In the genomic region with DNA sequence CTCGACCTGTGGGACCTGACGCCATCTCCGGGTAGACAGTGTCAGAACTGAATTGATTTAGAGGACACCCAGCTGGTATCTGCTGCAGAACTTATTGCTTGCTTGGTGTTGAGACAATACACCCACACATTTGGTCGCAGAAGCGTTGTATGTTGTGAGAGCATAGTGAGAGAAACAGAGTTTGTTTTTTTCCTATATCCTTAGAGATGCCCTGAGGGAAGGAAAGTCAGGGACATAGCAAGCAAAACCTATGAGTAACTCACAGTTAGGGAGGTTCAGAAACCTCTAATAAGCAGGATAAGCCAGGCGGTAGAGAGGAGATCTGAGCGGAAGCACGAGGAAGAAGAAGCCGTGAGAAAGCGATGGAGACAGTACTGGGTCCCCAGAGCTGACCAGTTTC, we compare ENCODE assay signal across 20 cellular contexts. TPM values are rescaled to one million over a fixed set of nuclear protein-coding genes. Genes with fewer than 3 reads are reported as not detected.
A peak's percentile ranks its signal among the peaks of the same experiment; 100 is the strongest.
DNase-seq lines count a peak whose midpoint lies in the region; ATAC-seq and TF ChIP-seq lines count a peak whose summit lies in the region.
"Had no signal": no experiment of that assay in that cellular context is flagged by ENCODE, and none has a peak within 500 bp of the region (broad histone marks: within the 10 kb centered on the region; RNA-seq: fewer than 3 reads in every experiment).

No MANE protein-coding gene starts in this region.

- H3K9me3 Mint-ChIP-seq in MCF 10A (ENCODE audit: unreplicated experiment), result no peaks in the 10 kb centered on the region
- H3K9me3 Mint-ChIP-seq: central memory CD8-positive, alpha-beta T cell; T-helper 2 cell treated with Interferon-gamma antibody and Interleukin-4, amounts not matched to agents 5 μg/mL and 100 μg/mL, for 36 hours had no signal

- DNase-seq in LHCN-M2 (ENCODE audit: low read depth) (peak; percentile 52), MCF 10A (ENCODE audit: unreplicated experiment) (peak; percentile 87), foreskin keratinocyte (peak in 1 of 2 donors; percentile 78), smooth muscle cell (lab: John Stamatoyannopoulos, UW; ENCODE audit: unreplicated experiment) (no peak), medulla oblongata (ENCODE audit: extremely low spot score) (no peak), LoVo (ENCODE audit: low spot score) (no peak), NCI-H2227 treated with DMSO at 0.1 percent for 48 hours (lab: John Stamatoyannopoulos, UW) (no peak)
- DNase-seq: activated naive CD8-positive, alpha-beta T cell treated with anti-CD3 and anti-CD28 coated beads, Interleukin-2, amount 50 U/mL, for 24 hours; HCEC 1CT; left lung; NCI-H1436 treated with DMSO at 0.1 percent for 48 hours; stimulated activated naive CD4-positive, alpha-beta T cell; transverse colon had no signal

- BruUV-seq in MCF 10A (replicated peaks; lab: Mats Ljungman, UMichigan), result no TSS peak

- intact Hi-C loops in MCF 10A (cut with micrococcal nuclease), result no loop called here

- H4K20me1 ChIP-seq in smooth muscle cell (ENCODE audit: low read depth), result no peaks in the 10 kb centered on the region

- no peaks in the 10 kb centered on the region for H3F3A ChIP-seq in smooth muscle cell (ENCODE audit: low read depth)

- H3K4me1 Mint-ChIP-seq in MCF 10A (ENCODE audit: insufficient read depth, unreplicated experiment), result peaks cover 48% of the 10 kb centered on the region
- H3K4me1 Mint-ChIP-seq: activated naive CD8-positive, alpha-beta T cell treated with anti-CD3 and anti-CD28 coated beads, Interleukin-2, amount 50 U/mL, for 24 hours; activated T-helper 17 cell treated with anti-CD3 and anti-CD28 coated beads, Interleukin-2, amount 50 U/mL, for 72 hours; central memory CD8-positive, alpha-beta T cell had no signal

- TF ChIP-seq CTCF in MCF 10A (IDR thresholded peaks at IDR 0.05; ENCODE audit: unreplicated experiment) (no peak), foreskin keratinocyte (conservative IDR thresholded peaks at IDR 0.05) (no peak), smooth muscle cell (IDR thresholded peaks at IDR 0.05; ENCODE audit: borderline replicate concordance, insufficient read depth, poor library complexity, severe bottlenecking) (no peak)

- POLR2A ChIA-PET in MCF 10A (lab: Yijun Ruan, JAX), result interaction anchor here (0.6 to 4.1 kb wide), 19 partner anchors 8 to 469 kb away, joined by 3 to 62 read pairs (median 16); partner anchors contain the start of gene TNPO1

- H3K36me3 Mint-ChIP-seq in MCF 10A (ENCODE audit: insufficient read depth, unreplicated experiment), result no peaks in the 10 kb centered on the region

- CTCF ChIA-PET in MCF 10A (lab: Yijun Ruan, JAX), result interaction anchor here (0.9 to 3.5 kb wide), 7 partner anchors 12 to 144 kb away, joined by 3 to 23 read pairs (median 4); no protein-coding TSS in a partner anchor

- H3K4me2 ChIP-seq in smooth muscle cell, result no peak overlapping the region

- no peaks in the 10 kb centered on the region for H3K27me3 Mint-ChIP-seq in MCF 10A (ENCODE audit: insufficient read depth, unreplicated experiment)
- H3K27me3 Mint-ChIP-seq: progenitor cell of endocrine pancreas had no signal

- H3K4me1 ChIP-seq in foreskin keratinocyte, result peaks cover 45% of the 10 kb centered on the region
- no peaks in the 10 kb centered on the region for H3K4me1 ChIP-seq in smooth muscle cell (ENCODE audit: low read depth)

- no peaks in the 10 kb centered on the region for H3K36me3 ChIP-seq in smooth muscle cell (ENCODE audit: low read depth)
- H3K36me3 ChIP-seq: left lung, transverse colon had no signal

- H3K27ac Mint-ChIP-seq in MCF 10A (ENCODE audit: low read depth, unreplicated experiment), result peak overlapping the region; percentile 98
- H3K27ac Mint-ChIP-seq: activated naive CD8-positive, alpha-beta T cell treated with anti-CD3 and anti-CD28 coated beads, Interleukin-2, amount 50 U/mL, for 24 hours; activated T-helper 17 cell treated with anti-CD3 and anti-CD28 coated beads, Interleukin-2, amount 50 U/mL, for 72 hours; B cell; progenitor cell of endocrine pancreas; T-helper 2 cell treated with Interferon-gamma antibody and Interleukin-4, amounts not matched to agents 5 μg/mL and 100 μg/mL, for 36 hours had no signal

- H3K27ac ChIP-seq in foreskin keratinocyte, result peak overlapping the region; percentile 70
- H3K27ac ChIP-seq in smooth muscle cell (ENCODE audit: low read depth), result peak overlapping the region; percentile 61
- H3K27ac ChIP-seq: left lung, transverse colon had no signal

- H3K27me3 ChIP-seq in foreskin keratinocyte (no peaks in the 10 kb centered on the region), smooth muscle cell (ENCODE audit: low read depth) (no peaks in the 10 kb centered on the region)
- H3K27me3 ChIP-seq: left lung, transverse colon had no signal

- H3K79me2 ChIP-seq in smooth muscle cell (ENCODE audit: low read depth), result no peaks in the 10 kb centered on the region

- H3K9me3 ChIP-seq in smooth muscle cell (replicated peaks; ENCODE audit: low read depth), result no peaks in the 10 kb centered on the region
- H3K9me3 ChIP-seq: left lung, transverse colon had no signal

- ATAC-seq in foreskin keratinocyte (peak; percentile 70), GM21526 (IDR thresholded peaks at IDR 0.05; ENCODE audit: low FRiP score, unreplicated experiment) (no peak)
- ATAC-seq: activated CD4-positive, CD25-positive, alpha-beta regulatory T cell treated with anti-CD3 and anti-CD28 coated beads, Interleukin-2, amount 50 U/mL, for 24 hours; activated naive CD8-positive, alpha-beta T cell treated with anti-CD3 and anti-CD28 coated beads, Interleukin-2, amount 50 U/mL, for 24 hours; activated T-helper 17 cell treated with anti-CD3 and anti-CD28 coated beads, Interleukin-2, amount 50 U/mL, for 72 hours had no signal

- 71% methylated on average over 10 of the region's 10 CpGs for WGBS in smooth muscle cell (ENCODE audit: low lambda C conversion rate)

- H3K4me3 Mint-ChIP-seq in MCF 10A (ENCODE audit: unreplicated experiment), result peak overlapping the region; percentile 19
- H3K4me3 Mint-ChIP-seq: activated naive CD8-positive, alpha-beta T cell treated with anti-CD3 and anti-CD28 coated beads, Interleukin-2, amount 50 U/mL, for 24 hours; activated T-helper 17 cell treated with anti-CD3 and anti-CD28 coated beads, Interleukin-2, amount 50 U/mL, for 72 hours; B cell; central memory CD8-positive, alpha-beta T cell; T-helper 2 cell treated with Interferon-gamma antibody and Interleukin-4, amounts not matched to agents 5 μg/mL and 100 μg/mL, for 36 hours had no signal

- no peak overlapping the region for H2AFZ ChIP-seq in smooth muscle cell (ENCODE audit: low read depth)

- H3K9ac ChIP-seq in smooth muscle cell (ENCODE audit: low read depth), result peak overlapping the region; percentile 14

- H3K4me3 ChIP-seq in smooth muscle cell, result no peak overlapping the region
- H3K4me3 ChIP-seq: left lung, transverse colon had no signal

RNA-seq across cellular contexts. Expression of gene PTCD2, which starts 59.8 kb away (rescaled TPM):
- total RNA-seq in LHCN-M2 (2014; rRNA removed), result 19.0 and 25.3 TPM in 2 replicates
- 8.6 TPM for polyA plus RNA-seq in LHCN-M2 (2012)
- 20.3 and 20.6 TPM in 2 replicates for total RNA-seq in MCF 10A (2022)
- 10.3 and 10.8 TPM in 2 replicates for total RNA-seq in foreskin keratinocyte
- polyA plus RNA-seq in foreskin keratinocyte, result 6.3 and 7.6 TPM in 2 replicates
- 8.5 and 10.0 TPM in 2 replicates for total RNA-seq in smooth muscle cell
- polyA plus RNA-seq in smooth muscle cell, result 4.7 and 6.3 TPM in 2 replicates

RNA-seq across cellular contexts. Expression of gene MRPS27, which starts 59.9 kb away (rescaled TPM):
- total RNA-seq in LHCN-M2 (2014; rRNA removed) (87.1 and 91.1 TPM in 2 replicates), MCF 10A (2022) (60.8 and 68.5 TPM in 2 replicates), foreskin keratinocyte (77.0 and 77.9 TPM in 2 replicates), smooth muscle cell (38.3 and 47.8 TPM in 2 replicates)
- 34.8 TPM for polyA plus RNA-seq in LHCN-M2 (2012)
- polyA plus RNA-seq in foreskin keratinocyte (45.1 and 51.7 TPM in 2 replicates), smooth muscle cell (36.7 and 41.0 TPM in 2 replicates)

Comparison
In these comparisons a context has a peak if more than half of its experiments do, and no peak if none do; other contexts are left out.
1. DNase-seq: peak in LHCN-M2 (single experiment) and MCF 10A (single experiment); none in smooth muscle cell (single experiment), medulla oblongata (single experiment), LoVo (single experiment) and NCI-H2227 treated with DMSO at 0.1 percent for 48 hours (single experiment).